15 cellular contexts compared by ENCODE assay signal in genomic region chr14:61563880-61564622, GRCh38.
DNase-seq lines count a peak whose midpoint lies in the region; ATAC-seq and TF ChIP-seq lines count a peak whose summit lies in the region.
"Had no signal": no experiment of that assay in that cellular context is flagged by ENCODE, and none has a peak within 500 bp of the region (broad histone marks: within the 10 kb centered on the region; RNA-seq: fewer than 3 reads in every experiment).

No MANE protein-coding gene starts in this region.

- H3K18ac ChIP-seq in H9 (ENCODE audit: insufficient read length, low read depth, low read length) (no peak overlapping the region), mesendoderm (ENCODE audit: low read length) (no peak overlapping the region)

- H3K4me2 ChIP-seq in H9 (ENCODE audit: insufficient read depth, insufficient read length, low read length) (no peak overlapping the region), mesendoderm (ENCODE audit: low read length) (no peak overlapping the region)

- H3K9me3 ChIP-seq in H9 (ENCODE audit: control insufficient read depth, low read depth, low read length) (no peaks in the 10 kb centered on the region), adipocyte (ENCODE audit: control insufficient read depth, low read length) (no peaks in the 10 kb centered on the region)
- H3K9me3 ChIP-seq in CD8-positive, alpha-beta memory T cell (ENCODE audit: low read length), result no peaks in the 10 kb centered on the region
- H3K9me3 ChIP-seq: ascending aorta, Peyer's patch, right lobe of liver had no signal

- H3K36me3 Mint-ChIP-seq in H9 (ENCODE audit: insufficient read depth in 1 of 3, low read depth in 3 of 3), result no peaks in the 10 kb centered on the region
- no peaks in the 10 kb centered on the region for H3K36me3 Mint-ChIP-seq in CD8-positive, alpha-beta memory T cell

- H2BK12ac ChIP-seq in H9 (ENCODE audit: insufficient read length, low read depth, low read length), result no peak overlapping the region

- no peaks in the 10 kb centered on the region; a peak in 1 of 5 replicates for H3K9me3 Mint-ChIP-seq in H9
- no peaks in the 10 kb centered on the region for H3K9me3 Mint-ChIP-seq in CD8-positive, alpha-beta memory T cell

- H3K4ac ChIP-seq in H9 (ENCODE audit: low read depth, low read length), result no peak overlapping the region
- no peak overlapping the region for H3K4ac ChIP-seq in mesendoderm (ENCODE audit: low read depth, low read length)

- peak overlapping the region; percentile 29 to 64 (median 63); a peak in 3 of 7 replicates for H3K27ac Mint-ChIP-seq in H9
- H3K27ac Mint-ChIP-seq in CD8-positive, alpha-beta memory T cell, result peak overlapping the region in 3 of 8 donors; percentile 1 to 89 (median 64)

- peaks cover 41 to 47% of the 10 kb centered on the region in 2 experiments for H3K4me1 Mint-ChIP-seq in H9
- H3K4me1 Mint-ChIP-seq in CD8-positive, alpha-beta memory T cell, result peaks cover 19 to 28% (median 26%) of the 10 kb centered on the region in 3 donors

- H2BK5ac ChIP-seq in H9 (ENCODE audit: insufficient read length, low read length), result no peak overlapping the region
- no peak overlapping the region for H2BK5ac ChIP-seq in mesendoderm (ENCODE audit: low read length)

- H4K5ac ChIP-seq in H9 (ENCODE audit: insufficient read length, low read depth, low read length), result no peak overlapping the region
- no peak overlapping the region for H4K5ac ChIP-seq in mesendoderm (ENCODE audit: low read length)

- no peaks in the 10 kb centered on the region for H3K79me1 ChIP-seq in H9 (ENCODE audit: insufficient read depth, low read depth, low read length, poor library complexity, severe bottlenecking)
- H3K79me1 ChIP-seq in mesendoderm (ENCODE audit: low read length), result no peaks in the 10 kb centered on the region

- in situ Hi-C loops in ACHN (cut with HindIII; ENCODE audit: low pct_ligation_motif_present, low pct_unique_long_range_greater_than_20kb, low sequenced_read_pairs), result no loop called here

- H2BK120ac ChIP-seq in H9 (ENCODE audit: low read depth, low read length, poor library complexity, severe bottlenecking) (no peak overlapping the region), mesendoderm (ENCODE audit: low read depth, low read length) (no peak overlapping the region)

- POLR2A ChIA-PET in CD8-positive, alpha-beta memory T cell (lab: Charles Lee), result no interaction called here

- no peak for ATAC-seq in HG02610 (IDR thresholded peaks at IDR 0.05; ENCODE audit: unreplicated experiment)
- ATAC-seq: left lobe of liver, right lobe of liver had no signal

- H3K36me3 ChIP-seq in adipocyte (ENCODE audit: control insufficient read depth, insufficient read depth, low read length, severe bottlenecking), result no peaks in the 10 kb centered on the region
- H3K36me3 ChIP-seq in mesendoderm (ENCODE audit: control insufficient read depth, insufficient read depth, low read length), result no peaks in the 10 kb centered on the region
- no peaks in the 10 kb centered on the region for H3K36me3 ChIP-seq in CD8-positive, alpha-beta memory T cell (ENCODE audit: insufficient read depth, low read length)
- H3K36me3 ChIP-seq: ascending aorta, Peyer's patch, right lobe of liver had no signal

- no CpG with 5 or more reads among the region's 6 CpGs for WGBS in H9 (ENCODE audit: extremely low coverage, insufficient read length, low lambda C conversion rate)
- no CpG with 5 or more reads among the region's 6 CpGs for WGBS in mesendoderm (ENCODE audit: extremely low coverage, insufficient coverage, low lambda C conversion rate)

- H3K23me2 ChIP-seq in H9 (ENCODE audit: insufficient read length, low read depth, low read length, poor library complexity, severe bottlenecking), result peaks cover 3% of the 10 kb centered on the region

- H2BK15ac ChIP-seq in H9 (ENCODE audit: low read depth, low read length), result no peak overlapping the region
- no peak overlapping the region for H2BK15ac ChIP-seq in mesendoderm (replicated peaks; ENCODE audit: low read depth)

- no peak overlapping the region for H2BK20ac ChIP-seq in H9 (ENCODE audit: low read depth, low read length, poor library complexity, severe bottlenecking)

- H3T11ph ChIP-seq in H9 (ENCODE audit: low read length), result no peak overlapping the region

- no peak overlapping the region for H3K14ac ChIP-seq in H9 (ENCODE audit: insufficient read depth, low read length)

- no peak overlapping the region for H3K9ac ChIP-seq in H9 (ENCODE audit: extremely low read depth, insufficient read length, low read length)
- H3K9ac ChIP-seq in adipocyte (ENCODE audit: low read length), result peak overlapping the region; percentile 91
- no peak overlapping the region for H3K9ac ChIP-seq in mesendoderm (ENCODE audit: low read length)

- no peak overlapping the region for H4K91ac ChIP-seq in H9 (ENCODE audit: insufficient read length, low read depth, low read length)

- DNase-seq in ACHN (peak; percentile 16), H9 (no peak), adipocyte (ENCODE audit: low read depth) (no peak), mesendoderm (no peak), OCI-M1 (lab: John Stamatoyannopoulos, UW) (no peak), NCI-H1105 (lab: John Stamatoyannopoulos, UW) (no peak)
- no peak for DNase-seq in CD8-positive, alpha-beta memory T cell
- DNase-seq: activated CD4-positive, CD25-positive, alpha-beta regulatory T cell treated with anti-CD3 and anti-CD28 coated beads, Interleukin-2, amount 50 U/mL, for 72 hours; GOT3; Peyer's patch; stimulated activated CD8-positive, alpha-beta memory T cell treated with anti-CD3 and anti-CD28 coated beads, Interleukin-4, amount 100 ng/mL, for 48 hours had no signal

- CTCF ChIA-PET in CD8-positive, alpha-beta memory T cell (lab: Charles Lee), result no interaction called here

- H3K79me2 ChIP-seq in H9 (ENCODE audit: insufficient read depth, low read length) (no peaks in the 10 kb centered on the region), mesendoderm (ENCODE audit: control insufficient read depth, insufficient read depth, low read length) (no peaks in the 10 kb centered on the region)

- no peak overlapping the region for H2AFZ ChIP-seq in H9 (ENCODE audit: low read length)

- H3K4me3 ChIP-seq in adipocyte (ENCODE audit: low read length) (no peak overlapping the region), mesendoderm (ENCODE audit: low read length) (no peak overlapping the region)
- no peak overlapping the region for H3K4me3 ChIP-seq in CD8-positive, alpha-beta memory T cell (ENCODE audit: low read length)
- H3K4me3 ChIP-seq: ascending aorta, Peyer's patch, right lobe of liver had no signal

- no peak overlapping the region for H3K56ac ChIP-seq in H9 (ENCODE audit: insufficient read length, low read depth, low read length)
- peak overlapping the region; percentile 6 for H3K56ac ChIP-seq in mesendoderm (ENCODE audit: low read length)

- H2AK5ac ChIP-seq in H9 (ENCODE audit: insufficient read length, low read length) (no peak overlapping the region), mesendoderm (ENCODE audit: low read length) (no peak overlapping the region)

- no peak overlapping the region; a peak in 1 of 5 replicates for H3K4me3 Mint-ChIP-seq in H9
- H3K4me3 Mint-ChIP-seq in CD8-positive, alpha-beta memory T cell, result no peak overlapping the region

- H4K8ac ChIP-seq in H9 (replicated peaks; ENCODE audit: insufficient read length, low read depth, low read length), result no peak overlapping the region
- no peak overlapping the region for H4K8ac ChIP-seq in mesendoderm (ENCODE audit: low read depth, low read length)

- H3K27ac ChIP-seq in H9 (ENCODE audit: insufficient read length, low read depth, low read length) (no peak overlapping the region), mesendoderm (ENCODE audit: low read depth, low read length) (no peak overlapping the region)
- H3K27ac ChIP-seq in CD8-positive, alpha-beta memory T cell (ENCODE audit: low read depth, low read length), result no peak overlapping the region
- H3K27ac ChIP-seq: Peyer's patch, right lobe of liver had no signal

- no peak for TF ChIP-seq CTCF in H9 (conservative IDR thresholded peaks at IDR 0.05)

- peaks cover 11% of the 10 kb centered on the region for H3K27me3 Mint-ChIP-seq in H9 (ENCODE audit: low read depth)
- peaks cover 0 to 5% of the 10 kb centered on the region in 2 donors for H3K27me3 Mint-ChIP-seq in CD8-positive, alpha-beta memory T cell

- H4K20me1 ChIP-seq in H9 (ENCODE audit: control insufficient read depth, insufficient read depth, insufficient read length), result no peaks in the 10 kb centered on the region

- H3K23ac ChIP-seq in H9 (ENCODE audit: insufficient read length, low read depth, low read length), result no peak overlapping the region
- H3K23ac ChIP-seq in mesendoderm (ENCODE audit: low read length), result no peak overlapping the region

- no peaks in the 10 kb centered on the region; the same call in 1 of the 2 replicates for H3K4me1 ChIP-seq in H9 (ENCODE audit: insufficient read depth, low read length)
- H3K4me1 ChIP-seq in adipocyte (ENCODE audit: control insufficient read depth, insufficient read depth, low read length), result peaks cover 89% of the 10 kb centered on the region
- H3K4me1 ChIP-seq in mesendoderm (ENCODE audit: control insufficient read depth, low read depth, low read length), result peaks cover 4% of the 10 kb centered on the region
- peaks cover 18% of the 10 kb centered on the region for H3K4me1 ChIP-seq in CD8-positive, alpha-beta memory T cell (ENCODE audit: insufficient read depth, low read length)

- H3K27me3 ChIP-seq in H9 (ENCODE audit: insufficient read depth, low read length) (no peaks in the 10 kb centered on the region), adipocyte (replicated peaks; ENCODE audit: control insufficient read depth, insufficient read depth, low read length) (no peaks in the 10 kb centered on the region), mesendoderm (ENCODE audit: insufficient read depth, low read length, poor library complexity) (no peaks in the 10 kb centered on the region)
- H3K27me3 ChIP-seq in CD8-positive, alpha-beta memory T cell (ENCODE audit: insufficient read depth, low read length, poor library complexity, severe bottlenecking), result no peaks in the 10 kb centered on the region
- H3K27me3 ChIP-seq: ascending aorta, Peyer's patch, right lobe of liver had no signal
